ENCODE assay signal across 1 cellular context in genomic region chr4:139647184-139647583, GRCh38.
A peak's percentile ranks its signal among the peaks of the same experiment; 100 is the strongest.
TF ChIP-seq lines count a peak whose summit lies in the region.

No MANE protein-coding gene starts in this region.

TF ChIP-seq in K562, 482 proteins besides CTCF, POLR2A, EP300 and RAD21 (continued from another document):
- TF ChIP-seq MGA (IDR thresholded peaks at IDR 0.05) (peak; percentile 27; the same call in 1 of the 2 replicates), ZNF384 (IDR thresholded peaks at IDR 0.05; ENCODE audit: low read depth, low read length) (no peak), CTBP1 (IDR thresholded peaks at IDR 0.05; ENCODE audit: borderline replicate concordance) (peak; percentile 38; the same call in 1 of the 2 replicates), NR2C2 (CRISPR knock-in tag; IDR thresholded peaks at IDR 0.05) (no peak), NR2C2 (tag; IDR thresholded peaks at IDR 0.05) (peak; percentile 38; the same call in 1 of the 2 replicates), MYC (IDR thresholded peaks at IDR 0.05; ENCODE audit: low read depth, low read length) (peak; percentile 36; the same call in 1 of the 2 replicates), MYC (CRISPR knock-in tag; IDR thresholded peaks at IDR 0.05; ENCODE audit: borderline replicate concordance, low read depth) (no peak), XRCC5 (IDR thresholded peaks at IDR 0.05; ENCODE audit: low read depth, low read length) (no peak), ATF3 (IDR thresholded peaks at IDR 0.05) (peak; percentile 62; the same call in 1 of the 2 replicates), ATF3 (CRISPR knock-in tag; conservative IDR thresholded peaks at IDR 0.05) (no peak), POU5F1 (IDR thresholded peaks at IDR 0.05; ENCODE audit: borderline replicate concordance, low read depth, low read length, partially characterized antibody) (no peak), CEBPB (tag; IDR thresholded peaks at IDR 0.05) (0 out of 2 replicates have a peak, but pooled peaks have one; percentile 9), TCFL5 (CRISPR knock-in tag; conservative IDR thresholded peaks at IDR 0.05) (no peak), ESRRA (IDR thresholded peaks at IDR 0.05; ENCODE audit: borderline replicate concordance, low read depth) (peak; percentile 72), ZNF830 (CRISPR knock-in tag; IDR thresholded peaks at IDR 0.05) (no peak), NCOA6 (IDR thresholded peaks at IDR 0.05) (no peak), PYGO2 (tag; IDR thresholded peaks at IDR 0.05) (no peak), IRF2 (CRISPR knock-in tag; IDR thresholded peaks at IDR 0.05) (no peak), ILK (tag; IDR thresholded peaks at IDR 0.05; ENCODE audit: borderline replicate concordance, low read depth) (no peak), ZNF589 (CRISPR knock-in tag; IDR thresholded peaks at IDR 0.05; ENCODE audit: low read depth) (no peak), CREB5 (CRISPR knock-in tag; IDR thresholded peaks at IDR 0.05) (no peak), PCBP2 (IDR thresholded peaks at IDR 0.05; ENCODE audit: low read depth, low read length, poor library complexity, severe bottlenecking) (no peak), CEBPG (CRISPR knock-in tag; IDR thresholded peaks at IDR 0.05) (peak; percentile 65), CEBPG (tag; conservative IDR thresholded peaks at IDR 0.05 in 1 of 2, IDR thresholded peaks at IDR 0.05 in 1 of 2) (peak in 1 of 2 experiments; percentile 82; a peak in 2 of 4 replicates), ZNF551 (CRISPR knock-in tag; IDR thresholded peaks at IDR 0.05) (no peak), ZNF217 (CRISPR knock-in tag; IDR thresholded peaks at IDR 0.05) (no peak), ETV1 (tag; conservative IDR thresholded peaks at IDR 0.05; ENCODE audit: low read depth) (0 out of 2 replicates have a peak, but pooled peaks have one; percentile 31)
TF ChIP-seq in K562: peak in this region for 9.
